8 cellular contexts compared by ENCODE assay signal in genomic region chr2:37672104-37672869, GRCh38. TPM values are rescaled to one million over a fixed set of nuclear protein-coding genes. Genes with fewer than 3 reads are reported as not detected.
A peak's percentile ranks its signal among the peaks of the same experiment; 100 is the strongest.
DNase-seq lines count a peak whose midpoint lies in the region; ATAC-seq and TF ChIP-seq lines count a peak whose summit lies in the region.

No MANE protein-coding gene starts in this region.

- H3K27me3 Mint-ChIP-seq in chondrocyte (ENCODE audit: low read depth): no peaks in the 10 kb centered on the region

- DNase-seq in AG08396 (ENCODE audit: low spot score): peak; percentile 86
- DNase-seq in NCI-H345 treated with DMSO at 0.1 percent for 48 hours (lab: John Stamatoyannopoulos, UW; ENCODE audit: unreplicated experiment): peak; percentile 27
- DNase-seq in chondrocyte (ENCODE audit: low spot score): no peak
- DNase-seq in kidney glomerular epithelial cell (lab: John Stamatoyannopoulos, UW): peak; percentile 79
- peak; percentile 40 to 52 (median 47) for DNase-seq in stimulated activated CD4-positive, alpha-beta T cell treated with anti-CD3 and anti-CD28 coated beads, Interleukin-1b, Interleukin-23, amount 100 ng/mL, for 24 hours (ENCODE audit: low read depth in 4 of 4, low spot score in 1 of 4)

- no peaks in the 10 kb centered on the region for H3K36me3 Mint-ChIP-seq in chondrocyte (ENCODE audit: low read depth)

- TF ChIP-seq CTCF in chondrocyte (IDR thresholded peaks at IDR 0.05): peak; percentile 37

- H3K4me3 Mint-ChIP-seq in chondrocyte (ENCODE audit: unreplicated experiment): peak overlapping the region; percentile 83

- peaks cover 48% of the 10 kb centered on the region for H3K4me1 Mint-ChIP-seq in chondrocyte (ENCODE audit: low read depth)

- H3K27ac Mint-ChIP-seq in chondrocyte (ENCODE audit: unreplicated experiment): peak overlapping the region; percentile 75

- H3K9me3 Mint-ChIP-seq in chondrocyte (ENCODE audit: low read depth): no peaks in the 10 kb centered on the region

- ATAC-seq in GM18907 (IDR thresholded peaks at IDR 0.05; ENCODE audit: unreplicated experiment): peak; percentile 59
- peak; percentile 32 for ATAC-seq in HG03103 (IDR thresholded peaks at IDR 0.05; ENCODE audit: low read depth, unreplicated experiment)
- ATAC-seq in activated CD4-positive, CD25-positive, alpha-beta regulatory T cell treated with anti-CD3 and anti-CD28 coated beads, Interleukin-2, amount 50 U/mL, for 24 hours: peak; percentile 34 to 42

RNA-seq across cellular contexts. Expression of gene CDC42EP3, which starts 0.8 kb away (rescaled TPM):
- total RNA-seq in chondrocyte: 60.3 to 97.8 TPM (median 91.2 TPM) in 3 replicates
